Comparison of ENCODE assay signal across 1 cellular context in the genomic region with DNA sequence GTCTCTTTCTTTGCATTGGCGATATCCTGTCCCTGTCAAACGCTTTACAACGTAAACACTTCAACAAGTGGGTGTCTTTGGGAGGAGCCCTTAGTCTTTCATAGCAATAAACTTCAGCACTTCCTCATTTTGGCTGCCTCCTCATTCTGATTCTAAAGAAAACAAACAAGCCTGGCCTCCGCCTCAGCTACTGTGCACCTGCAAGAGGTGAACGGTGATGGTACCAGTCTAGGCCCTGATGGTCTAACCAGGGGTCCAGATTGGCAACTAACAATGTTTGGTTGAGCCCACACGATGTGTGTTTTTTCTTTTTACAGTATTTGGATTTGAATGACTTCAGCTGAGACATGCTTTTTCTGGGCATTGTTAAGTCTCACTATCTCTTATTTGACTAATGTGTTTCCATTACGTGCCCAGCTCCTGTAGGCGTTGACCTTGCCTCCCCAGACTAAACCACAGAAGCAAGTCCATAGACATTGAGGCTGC.
TF ChIP-seq lines count a peak whose summit lies in the region.

No MANE protein-coding gene starts in this region.

TF ChIP-seq in GM23338, 12 proteins besides CTCF, POLR2A, EP300 and RAD21 (continued from another document):
- TF ChIP-seq, protein P1, sequence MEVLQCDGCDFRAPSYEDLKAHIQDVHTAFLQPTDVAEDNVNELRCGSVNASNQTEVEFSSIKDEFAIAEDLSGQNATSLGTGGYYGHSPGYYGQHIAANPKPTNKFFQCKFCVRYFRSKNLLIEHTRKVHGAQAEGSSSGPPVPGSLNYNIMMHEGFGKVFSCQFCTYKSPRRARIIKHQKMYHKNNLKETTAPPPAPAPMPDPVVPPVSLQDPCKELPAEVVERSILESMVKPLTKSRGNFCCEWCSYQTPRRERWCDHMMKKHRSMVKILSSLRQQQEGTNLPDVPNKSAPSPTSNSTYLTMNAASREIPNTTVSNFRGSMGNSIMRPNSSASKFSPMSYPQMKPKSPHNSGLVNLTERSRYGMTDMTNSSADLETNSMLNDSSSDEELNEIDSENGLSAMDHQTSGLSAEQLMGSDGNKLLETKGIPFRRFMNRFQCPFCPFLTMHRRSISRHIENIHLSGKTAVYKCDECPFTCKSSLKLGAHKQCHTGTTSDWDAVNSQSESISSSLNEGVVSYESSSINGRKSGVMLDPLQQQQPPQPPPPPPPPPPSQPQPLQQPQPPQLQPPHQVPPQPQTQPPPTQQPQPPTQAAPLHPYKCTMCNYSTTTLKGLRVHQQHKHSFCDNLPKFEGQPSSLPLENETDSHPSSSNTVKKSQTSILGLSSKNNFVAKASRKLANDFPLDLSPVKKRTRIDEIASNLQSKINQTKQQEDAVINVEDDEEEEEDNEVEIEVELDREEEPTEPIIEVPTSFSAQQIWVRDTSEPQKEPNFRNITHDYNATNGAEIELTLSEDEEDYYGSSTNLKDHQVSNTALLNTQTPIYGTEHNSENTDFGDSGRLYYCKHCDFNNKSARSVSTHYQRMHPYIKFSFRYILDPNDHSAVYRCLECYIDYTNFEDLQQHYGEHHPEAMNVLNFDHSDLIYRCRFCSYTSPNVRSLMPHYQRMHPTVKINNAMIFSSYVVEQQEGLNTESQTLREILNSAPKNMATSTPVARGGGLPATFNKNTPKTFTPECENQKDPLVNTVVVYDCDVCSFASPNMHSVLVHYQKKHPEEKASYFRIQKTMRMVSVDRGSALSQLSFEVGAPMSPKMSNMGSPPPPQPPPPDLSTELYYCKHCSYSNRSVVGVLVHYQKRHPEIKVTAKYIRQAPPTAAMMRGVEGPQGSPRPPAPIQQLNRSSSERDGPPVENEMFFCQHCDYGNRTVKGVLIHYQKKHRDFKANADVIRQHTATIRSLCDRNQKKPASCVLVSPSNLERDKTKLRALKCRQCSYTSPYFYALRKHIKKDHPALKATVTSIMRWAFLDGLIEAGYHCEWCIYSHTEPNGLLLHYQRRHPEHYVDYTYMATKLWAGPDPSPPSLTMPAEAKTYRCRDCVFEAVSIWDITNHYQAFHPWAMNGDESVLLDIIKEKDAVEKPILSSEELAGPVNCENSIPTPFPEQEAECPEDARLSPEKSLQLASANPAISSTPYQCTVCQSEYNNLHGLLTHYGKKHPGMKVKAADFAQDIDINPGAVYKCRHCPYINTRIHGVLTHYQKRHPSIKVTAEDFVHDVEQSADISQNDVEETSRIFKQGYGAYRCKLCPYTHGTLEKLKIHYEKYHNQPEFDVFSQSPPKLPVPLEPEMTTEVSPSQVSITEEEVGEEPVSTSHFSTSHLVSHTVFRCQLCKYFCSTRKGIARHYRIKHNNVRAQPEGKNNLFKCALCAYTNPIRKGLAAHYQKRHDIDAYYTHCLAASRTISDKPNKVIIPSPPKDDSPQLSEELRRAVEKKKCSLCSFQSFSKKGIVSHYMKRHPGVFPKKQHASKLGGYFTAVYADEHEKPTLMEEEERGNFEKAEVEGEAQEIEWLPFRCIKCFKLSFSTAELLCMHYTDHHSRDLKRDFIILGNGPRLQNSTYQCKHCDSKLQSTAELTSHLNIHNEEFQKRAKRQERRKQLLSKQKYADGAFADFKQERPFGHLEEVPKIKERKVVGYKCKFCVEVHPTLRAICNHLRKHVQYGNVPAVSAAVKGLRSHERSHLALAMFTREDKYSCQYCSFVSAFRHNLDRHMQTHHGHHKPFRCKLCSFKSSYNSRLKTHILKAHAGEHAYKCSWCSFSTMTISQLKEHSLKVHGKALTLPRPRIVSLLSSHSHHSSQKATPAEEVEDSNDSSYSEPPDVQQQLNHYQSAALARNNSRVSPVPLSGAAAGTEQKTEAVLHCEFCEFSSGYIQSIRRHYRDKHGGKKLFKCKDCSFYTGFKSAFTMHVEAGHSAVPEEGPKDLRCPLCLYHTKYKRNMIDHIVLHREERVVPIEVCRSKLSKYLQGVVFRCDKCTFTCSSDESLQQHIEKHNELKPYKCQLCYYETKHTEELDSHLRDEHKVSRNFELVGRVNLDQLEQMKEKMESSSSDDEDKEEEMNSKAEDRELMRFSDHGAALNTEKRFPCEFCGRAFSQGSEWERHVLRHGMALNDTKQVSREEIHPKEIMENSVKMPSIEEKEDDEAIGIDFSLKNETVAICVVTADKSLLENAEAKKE (CRISPR knock-in tag; IDR thresholded peaks at IDR 0.05): no peak
- TF ChIP-seq EZH2 (IDR thresholded peaks at IDR 0.05; ENCODE audit: low read depth, unreplicated experiment): no peak
- TF ChIP-seq ZNF331 (CRISPR knock-in tag; IDR thresholded peaks at IDR 0.05; ENCODE audit: low read depth): no peak
- TF ChIP-seq STAT1 (IDR thresholded peaks at IDR 0.05; ENCODE audit: unreplicated experiment): no peak
- TF ChIP-seq, protein P2, sequence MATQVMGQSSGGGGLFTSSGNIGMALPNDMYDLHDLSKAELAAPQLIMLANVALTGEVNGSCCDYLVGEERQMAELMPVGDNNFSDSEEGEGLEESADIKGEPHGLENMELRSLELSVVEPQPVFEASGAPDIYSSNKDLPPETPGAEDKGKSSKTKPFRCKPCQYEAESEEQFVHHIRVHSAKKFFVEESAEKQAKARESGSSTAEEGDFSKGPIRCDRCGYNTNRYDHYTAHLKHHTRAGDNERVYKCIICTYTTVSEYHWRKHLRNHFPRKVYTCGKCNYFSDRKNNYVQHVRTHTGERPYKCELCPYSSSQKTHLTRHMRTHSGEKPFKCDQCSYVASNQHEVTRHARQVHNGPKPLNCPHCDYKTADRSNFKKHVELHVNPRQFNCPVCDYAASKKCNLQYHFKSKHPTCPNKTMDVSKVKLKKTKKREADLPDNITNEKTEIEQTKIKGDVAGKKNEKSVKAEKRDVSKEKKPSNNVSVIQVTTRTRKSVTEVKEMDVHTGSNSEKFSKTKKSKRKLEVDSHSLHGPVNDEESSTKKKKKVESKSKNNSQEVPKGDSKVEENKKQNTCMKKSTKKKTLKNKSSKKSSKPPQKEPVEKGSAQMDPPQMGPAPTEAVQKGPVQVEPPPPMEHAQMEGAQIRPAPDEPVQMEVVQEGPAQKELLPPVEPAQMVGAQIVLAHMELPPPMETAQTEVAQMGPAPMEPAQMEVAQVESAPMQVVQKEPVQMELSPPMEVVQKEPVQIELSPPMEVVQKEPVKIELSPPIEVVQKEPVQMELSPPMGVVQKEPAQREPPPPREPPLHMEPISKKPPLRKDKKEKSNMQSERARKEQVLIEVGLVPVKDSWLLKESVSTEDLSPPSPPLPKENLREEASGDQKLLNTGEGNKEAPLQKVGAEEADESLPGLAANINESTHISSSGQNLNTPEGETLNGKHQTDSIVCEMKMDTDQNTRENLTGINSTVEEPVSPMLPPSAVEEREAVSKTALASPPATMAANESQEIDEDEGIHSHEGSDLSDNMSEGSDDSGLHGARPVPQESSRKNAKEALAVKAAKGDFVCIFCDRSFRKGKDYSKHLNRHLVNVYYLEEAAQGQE (IDR thresholded peaks at IDR 0.05; ENCODE audit: unreplicated experiment): no peak
- no peak for TF ChIP-seq POLR2AphosphoS5 (IDR thresholded peaks at IDR 0.05; ENCODE audit: low read depth)
- TF ChIP-seq, protein P3, sequence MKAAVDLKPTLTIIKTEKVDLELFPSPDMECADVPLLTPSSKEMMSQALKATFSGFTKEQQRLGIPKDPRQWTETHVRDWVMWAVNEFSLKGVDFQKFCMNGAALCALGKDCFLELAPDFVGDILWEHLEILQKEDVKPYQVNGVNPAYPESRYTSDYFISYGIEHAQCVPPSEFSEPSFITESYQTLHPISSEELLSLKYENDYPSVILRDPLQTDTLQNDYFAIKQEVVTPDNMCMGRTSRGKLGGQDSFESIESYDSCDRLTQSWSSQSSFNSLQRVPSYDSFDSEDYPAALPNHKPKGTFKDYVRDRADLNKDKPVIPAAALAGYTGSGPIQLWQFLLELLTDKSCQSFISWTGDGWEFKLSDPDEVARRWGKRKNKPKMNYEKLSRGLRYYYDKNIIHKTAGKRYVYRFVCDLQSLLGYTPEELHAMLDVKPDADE (IDR thresholded peaks at IDR 0.05): no peak
